In the genomic region with DNA sequence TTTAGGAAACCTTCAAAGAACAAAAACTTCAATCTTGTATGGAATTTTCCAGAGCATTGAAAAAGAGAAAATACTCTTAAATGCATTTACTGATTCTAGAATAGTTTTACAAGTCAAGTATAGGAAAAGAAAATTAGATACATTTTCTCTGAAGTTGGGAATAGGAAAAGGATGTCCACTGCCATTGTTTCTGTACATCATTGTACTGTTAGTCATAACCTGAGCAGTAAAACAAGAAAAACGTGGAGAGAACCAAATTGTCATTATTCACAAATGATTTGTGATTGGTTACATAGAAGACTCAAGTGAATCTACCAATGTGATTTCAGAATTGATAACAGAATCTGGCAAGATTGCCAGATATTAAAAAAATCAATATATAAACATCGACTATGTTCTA, we compare ENCODE assay signal across 25 cellular contexts.
"Had no signal": no experiment of that assay in that cellular context is flagged by ENCODE, and none has a peak within 500 bp of the region (broad histone marks: within the 10 kb centered on the region; RNA-seq: fewer than 3 reads in every experiment).

No MANE protein-coding gene starts in this region.

- H3K27me3 ChIP-seq: ascending aorta, body of pancreas had no signal

- H3K9me3 ChIP-seq: ascending aorta, body of pancreas had no signal

- H3K4me3 Mint-ChIP-seq: activated B cell treated with CpG ODN at 0.5 μM for 24 hours; activated CD4-positive, alpha-beta T cell treated with anti-CD3 and anti-CD28 coated beads, Interleukin-2, amount 10 ng/mL, durations not matched to agents 24 days and 14 days; activated CD8-positive, alpha-beta memory T cell treated with anti-CD3 and anti-CD28 coated beads, Interleukin-2, amount 10 ng/mL, durations not matched to agents 7 days and 5 days; activated naive CD4-positive, alpha-beta T cell treated with anti-CD3 and anti-CD28 coated beads, Interleukin-2, amount 10 ng/mL, durations not matched to agents 7 days and 5 days; activated T-cell treated with anti-CD3 and anti-CD28 coated beads, Interleukin-2, amount 50 U/mL, for 4 hours; central memory CD8-positive, alpha-beta T cell; T-helper 1 cell treated with Interleukin-12 subunit alpha and Interleukin-12 subunit beta and Interleukin-4 antibody, amounts not matched to agents 30 μg/mL and 1 μg/mL, for 36 hours had no signal

- H3K36me3 ChIP-seq: ascending aorta had no signal

- H3K4me3 ChIP-seq: ascending aorta, body of pancreas, K562 had no signal

- H3K9me3 Mint-ChIP-seq: activated B cell treated with CpG ODN at 0.5 μM for 24 hours; activated naive CD4-positive, alpha-beta T cell treated with anti-CD3 and anti-CD28 coated beads, Interleukin-2, amount 10 ng/mL, durations not matched to agents 7 days and 5 days; activated T-cell treated with anti-CD3 and anti-CD28 coated beads, Interleukin-2, amount 50 U/mL, for 4 hours; activated T-helper 2 cell treated with anti-CD3 and anti-CD28 coated beads, Interferon-gamma antibody, Interleukin-2, Interleukin-4, amounts not matched to agents 10 μg/mL and 5 μg/mL and 100 μg/mL, durations not matched to agents 14 hours and 24 hours and 36 hours; central memory CD8-positive, alpha-beta T cell; T-helper 1 cell treated with Interleukin-12 subunit alpha and Interleukin-12 subunit beta and Interleukin-4 antibody, amounts not matched to agents 30 μg/mL and 1 μg/mL, for 36 hours had no signal

- ATAC-seq: activated CD8-positive, alpha-beta memory T cell treated with anti-CD3 and anti-CD28 coated beads, Interleukin-2, amount 10 ng/mL, durations not matched to agents 7 days and 5 days; activated T-cell treated with anti-CD3 and anti-CD28 coated beads, Interleukin-2, amount 50 U/mL, for 4 hours; body of pancreas; K562 had no signal

- H3K27ac ChIP-seq: ascending aorta, body of pancreas had no signal

- H3K27me3 Mint-ChIP-seq: activated B cell treated with CpG ODN at 0.5 μM for 24 hours; activated CD4-positive, alpha-beta T cell treated with anti-CD3 and anti-CD28 coated beads, Interleukin-2, amount 10 ng/mL, durations not matched to agents 24 days and 14 days; activated CD8-positive, alpha-beta memory T cell treated with anti-CD3 and anti-CD28 coated beads, Interleukin-2, amount 10 ng/mL, durations not matched to agents 7 days and 5 days; activated naive CD4-positive, alpha-beta T cell treated with anti-CD3 and anti-CD28 coated beads, Interleukin-2, amount 10 ng/mL, durations not matched to agents 7 days and 5 days; central memory CD8-positive, alpha-beta T cell had no signal

- DNase-seq: activated B cell treated with CpG ODN at 0.5 μM for 24 hours; activated CD4-positive, alpha-beta T cell treated with anti-CD3 and anti-CD28 coated beads for 1 hour; activated CD4-positive, alpha-beta T cell treated with anti-CD3 and anti-CD28 coated beads, Interleukin-2, amount 10 ng/mL, durations not matched to agents 24 days and 14 days; activated CD4-positive, alpha-beta T cell treated with anti-CD3 and anti-CD28 coated beads, Interleukin-2, amount 50 U/mL, for 48 hours; activated CD8-positive, alpha-beta memory T cell treated with anti-CD3 and anti-CD28 coated beads, Interleukin-2, amount 10 ng/mL, durations not matched to agents 7 days and 5 days; activated gamma-delta T cell treated with Interleukin-2 at 50 U/mL for 16 hours; activated naive CD4-positive, alpha-beta T cell treated with anti-CD3 and anti-CD28 coated beads, Interleukin-2, amount 10 ng/mL, durations not matched to agents 7 days and 5 days; activated T-cell treated with anti-CD3 and anti-CD28 coated beads, Interleukin-2, amount 50 U/mL, for 4 hours; amniotic stem cell; body of pancreas; Karpas-422; NCI-H1105 treated with DMSO at 0.1 percent for 48 hours; NCI-H1436 treated with DMSO at 0.1 percent for 48 hours; NCI-H187; NCI-H2081; NCI-H510A treated with DMSO at 0.1 percent for 48 hours; NCI-H69; NK-92 treated with Interleukin-12 subunit alpha and Interleukin-12 subunit beta, amount 100 ng/mL, for 24 hours; OCI-M1; SHP77 treated with DMSO at 0.1 percent for 48 hours had no signal

- H3K4me1 ChIP-seq: body of pancreas had no signal

- H3K27ac Mint-ChIP-seq: activated B cell treated with CpG ODN at 0.5 μM for 24 hours; activated CD4-positive, alpha-beta T cell treated with anti-CD3 and anti-CD28 coated beads, Interleukin-2, amount 10 ng/mL, durations not matched to agents 24 days and 14 days; activated CD8-positive, alpha-beta memory T cell treated with anti-CD3 and anti-CD28 coated beads, Interleukin-2, amount 10 ng/mL, durations not matched to agents 7 days and 5 days; activated naive CD4-positive, alpha-beta T cell treated with anti-CD3 and anti-CD28 coated beads, Interleukin-2, amount 10 ng/mL, durations not matched to agents 7 days and 5 days; activated T-helper 2 cell treated with anti-CD3 and anti-CD28 coated beads, Interferon-gamma antibody, Interleukin-2, Interleukin-4, amounts not matched to agents 10 μg/mL and 5 μg/mL and 100 μg/mL, durations not matched to agents 14 hours and 24 hours and 36 hours; T-helper 1 cell treated with Interleukin-12 subunit alpha and Interleukin-12 subunit beta and Interleukin-4 antibody, amounts not matched to agents 30 μg/mL and 1 μg/mL, for 36 hours had no signal
